Comparison of ENCODE assay signal across 8 cellular contexts in genomic region chr10:112484399-112484798, GRCh38.
"Had no signal": no experiment of that assay in that cellular context is flagged by ENCODE, and none has a peak within 500 bp of the region (broad histone marks: within the 10 kb centered on the region; RNA-seq: fewer than 3 reads in every experiment).

No MANE protein-coding gene starts in this region.

- DNase-seq: GDM1, GF-D8 had no signal

- H3K4me3 ChIP-seq: GM12878 had no signal

- FAIRE-seq: G401.6, GM12878, GM12891, GM12892, GM18507, GM19239 had no signal

- ATAC-seq: GM12878 had no signal
